27 cellular contexts compared by ENCODE assay signal in genomic region chr2:58398406-58398805, GRCh38.
"Had no signal": no experiment of that assay in that cellular context is flagged by ENCODE, and none has a peak within 500 bp of the region (broad histone marks: within the 10 kb centered on the region; RNA-seq: fewer than 3 reads in every experiment).

No MANE protein-coding gene starts in this region.

- H3K4me2 ChIP-seq: hepatocyte had no signal

- DNase-seq: colonic mucosa; cortex of kidney; dermis blood vessel endothelial cell; dorsolateral prefrontal cortex; effector CD4-positive, alpha-beta T cell; effector CD8-positive, alpha-beta T cell; effector memory CD4-positive, alpha-beta T cell; effector memory CD8-positive, alpha-beta T cell; endodermal cell; erythroblast; esophagus squamous epithelium; foreskin fibroblast; foreskin keratinocyte; foreskin melanocyte; gastrocnemius medialis; glutamatergic neuron; head of caudate nucleus; heart left ventricle; heart right ventricle had no signal

- FAIRE-seq: endometrium, endothelial cell of umbilical vein had no signal

- H3K79me2 ChIP-seq: hepatocyte had no signal

- H3K9me3 ChIP-seq: colonic mucosa, esophagus muscularis mucosa, esophagus squamous epithelium, gastrocnemius medialis, gastroesophageal sphincter, heart left ventricle had no signal

- H3K27me3 ChIP-seq: colonic mucosa, dorsolateral prefrontal cortex, esophagus muscularis mucosa, esophagus squamous epithelium, gastrocnemius medialis, gastroesophageal sphincter, heart left ventricle, hepatocyte had no signal

- ATAC-seq: effector memory CD8-positive, alpha-beta T cell; esophagus mucosa; foreskin keratinocyte; gastrocnemius medialis; gastroesophageal sphincter; heart left ventricle; heart right ventricle had no signal

- H3K4me3 ChIP-seq: colonic mucosa, coronary artery, dorsolateral prefrontal cortex, esophagus muscularis mucosa, esophagus squamous epithelium, gastrocnemius medialis, gastroesophageal sphincter, heart left ventricle, heart right ventricle, hepatocyte had no signal

- H2AFZ ChIP-seq: hepatocyte had no signal

- H3K4me1 ChIP-seq: colonic mucosa, esophagus muscularis mucosa, esophagus squamous epithelium, foreskin keratinocyte, gastrocnemius medialis, gastroesophageal sphincter, heart left ventricle, heart right ventricle had no signal

- H3K27ac ChIP-seq: colonic mucosa, coronary artery, dorsolateral prefrontal cortex, epithelial cell of prostate, esophagus muscularis mucosa, esophagus squamous epithelium, foreskin keratinocyte, gastrocnemius medialis, gastroesophageal sphincter, heart left ventricle, heart right ventricle, hepatocyte had no signal

- H3K36me3 ChIP-seq: colonic mucosa, esophagus muscularis mucosa, esophagus squamous epithelium, gastrocnemius medialis, gastroesophageal sphincter, heart left ventricle, heart right ventricle had no signal
